2 cellular contexts compared by ENCODE assay signal in genomic region chr19:4816388-4817165, GRCh38.
TF ChIP-seq lines count a peak whose summit lies in the region.

No MANE protein-coding gene starts in this region.

TF ChIP-seq in A549, 52 proteins besides CTCF, POLR2A, EP300 and RAD21:
- no peak for TF ChIP-seq MAFK (IDR thresholded peaks at IDR 0.05; ENCODE audit: partially characterized antibody)
- no peak for TF ChIP-seq GATA3 (IDR thresholded peaks at IDR 0.05; ENCODE audit: borderline replicate concordance)
- no peak for TF ChIP-seq E2F6 (IDR thresholded peaks at IDR 0.05; ENCODE audit: borderline replicate concordance, low read depth)
- TF ChIP-seq RFX5 (IDR thresholded peaks at IDR 0.05) = no peak
- no peak for TF ChIP-seq ELK1 (IDR thresholded peaks at IDR 0.05; ENCODE audit: low read depth, low read length)
- no peak for TF ChIP-seq BHLHE40 (IDR thresholded peaks at IDR 0.05; ENCODE audit: low read depth, low read length)
- no peak for TF ChIP-seq NPAS2 (CRISPR knock-in tag; IDR thresholded peaks at IDR 0.05; ENCODE audit: borderline replicate concordance)
- no peak for TF ChIP-seq HOXA7 (CRISPR knock-in tag; IDR thresholded peaks at IDR 0.05)
- TF ChIP-seq EHF (CRISPR knock-in tag; IDR thresholded peaks at IDR 0.05) = no peak
- no peak for TF ChIP-seq TP53 (CRISPR knock-in tag; IDR thresholded peaks at IDR 0.05)

TF ChIP-seq in GM12878, 131 proteins besides CTCF, POLR2A, EP300 and RAD21:
- no peak for TF ChIP-seq MEF2A (IDR thresholded peaks at IDR 0.05; ENCODE audit: insufficient read depth, low read depth, low read length)
- 0 out of 2 replicates have a peak, but pooled peaks have one; percentile 21 for TF ChIP-seq POLR2AphosphoS2 (IDR thresholded peaks at IDR 0.05; ENCODE audit: low read depth, low read length)
